Comparison of ENCODE assay signal across 1 cellular context in genomic region chr9:131179561-131180219, GRCh38.
TF ChIP-seq lines count a peak whose summit lies in the region.

No MANE protein-coding gene starts in this region.

TF ChIP-seq in GM23338, 12 proteins besides CTCF, POLR2A, EP300 and RAD21 (continued from another document):
- no peak for TF ChIP-seq REST (IDR thresholded peaks at IDR 0.05; ENCODE audit: unreplicated experiment)
- TF ChIP-seq EZH2 (IDR thresholded peaks at IDR 0.05; ENCODE audit: low read depth, unreplicated experiment), result no peak
- no peak for TF ChIP-seq EZH2phosphoT487 (IDR thresholded peaks at IDR 0.05; ENCODE audit: unreplicated experiment)
